In genomic region chr5:142427529-142427928, GRCh38 we compare ENCODE assay signal across 20 cellular contexts.
DNase-seq lines count a peak whose midpoint lies in the region; ATAC-seq, FAIRE-seq and TF ChIP-seq lines count a peak whose summit lies in the region.
"Had no signal": no experiment of that assay in that cellular context is flagged by ENCODE, and none has a peak within 500 bp of the region (broad histone marks: within the 10 kb centered on the region; RNA-seq: fewer than 3 reads in every experiment).

No MANE protein-coding gene starts in this region.

- TF ChIP-seq POLR2A in HepG2 (IDR thresholded peaks at IDR 0.05; ENCODE audit: insufficient read depth in 1 of 2, low read depth in 2 of 2, low read length in 2 of 2) (no peak), right lobe of liver (IDR thresholded peaks at IDR 0.05) (no peak)

- ATAC-seq in HepG2 (no peak), right lobe of liver (no peak), WTC11 (no peak)
- ATAC-seq: A549, PC-3 had no signal

- DNase-seq in HepG2 (ENCODE audit: low spot score) (no peak), right lobe of liver (no peak), WTC11 (ENCODE audit: low spot score) (no peak), immature natural killer cell (no peak), DMS114 treated with DMSO at 0.1 percent for 48 hours (lab: John Stamatoyannopoulos, UW; ENCODE audit: unreplicated experiment) (no peak), H7 (no peak)
- no peak for DNase-seq in activated naive CD4-positive, alpha-beta T cell treated with anti-CD3 and anti-CD28 coated beads for 36 hours
- DNase-seq: C1 segment of cervical spinal cord, DMS 273 treated with DMSO at 0.1 percent for 48 hours, GDM1, H9, IMR-90, NCI-H1417, NCI-H187, NCI-H226, PC-3, RPMI8226, SHP77 treated with DMSO at 0.1 percent for 48 hours had no signal

- H3K27ac ChIP-seq in HepG2 (ENCODE audit: extremely low read length, insufficient read depth, low read length) (no peak overlapping the region), right lobe of liver (no peak overlapping the region), subcutaneous abdominal adipose tissue (ENCODE audit: low read depth, low read length) (peak overlapping the region; percentile 85)
- H3K27ac ChIP-seq: A549 had no signal

- H2AFZ ChIP-seq in HepG2 (ENCODE audit: low read length): no peak overlapping the region

- FAIRE-seq in HepG2 (lab: Jason Lieb, UNC): no peak
- FAIRE-seq: A549 had no signal

- H3K36me3 ChIP-seq in HepG2 (replicated peaks in 1 of 2; ENCODE audit: control insufficient read depth in 1 of 2, insufficient read depth in 2 of 2, low read length in 2 of 2) (peaks cover 0 to 2% of the 10 kb centered on the region in 2 experiments; a peak in 4 of 5 replicates), right lobe of liver (no peaks in the 10 kb centered on the region), subcutaneous abdominal adipose tissue (ENCODE audit: control insufficient read depth in 5 of 5, insufficient read depth in 5 of 5, low read length in 5 of 5) (no peaks in the 10 kb centered on the region), H7 (replicated peaks; ENCODE audit: control insufficient read depth, insufficient read depth, low read length) (no peaks in the 10 kb centered on the region)

- H3K27me3 Mint-ChIP-seq in WTC11 (ENCODE audit: low read depth): peaks cover 3% of the 10 kb centered on the region; the same call in 1 of the 2 replicates
- peaks cover 2 to 4% (median 2%) of the 10 kb centered on the region in 3 donors for H3K27me3 Mint-ChIP-seq in immature natural killer cell (ENCODE audit: low read depth in 3 of 3)
- no peaks in the 10 kb centered on the region for H3K27me3 Mint-ChIP-seq in activated naive CD4-positive, alpha-beta T cell treated with anti-CD3 and anti-CD28 coated beads for 36 hours (ENCODE audit: low read depth)

- no peaks in the 10 kb centered on the region for H3K27me3 ChIP-seq in HepG2 (ENCODE audit: control insufficient read depth in 1 of 2, insufficient read depth in 2 of 2, low read length in 2 of 2)
- H3K27me3 ChIP-seq in right lobe of liver: no peaks in the 10 kb centered on the region
- no peaks in the 10 kb centered on the region for H3K27me3 ChIP-seq in subcutaneous abdominal adipose tissue (ENCODE audit: control insufficient read depth in 5 of 5, insufficient read depth in 4 of 5, low read length in 5 of 5)
- H3K27me3 ChIP-seq in H7 (ENCODE audit: control insufficient read depth, insufficient read depth, low read length): no peaks in the 10 kb centered on the region

- CTCF ChIA-PET in HepG2 (lab: Yijun Ruan, JAX; ENCODE audit: low intra/inter-chr PET ratio, low total read pairs) (no interaction called here), WTC11 (lab: Charles Lee) (interaction anchor here (0.6 to 1.4 kb wide), 3 partner anchors 37 to 110 kb away, joined by 3 to 4 read pairs (median 4); no protein-coding TSS in a partner anchor)
- CTCF ChIA-PET in activated naive CD4-positive, alpha-beta T cell treated with anti-CD3 and anti-CD28 coated beads for 36 hours (lab: Charles Lee): no interaction called here

- H3K9me3 Mint-ChIP-seq in WTC11: no peaks in the 10 kb centered on the region
- H3K9me3 Mint-ChIP-seq in immature natural killer cell: peaks cover 0 to 5% (median 0%) of the 10 kb centered on the region in 6 donors
- H3K9me3 Mint-ChIP-seq in activated naive CD4-positive, alpha-beta T cell treated with anti-CD3 and anti-CD28 coated beads for 36 hours: peaks cover 6% of the 10 kb centered on the region
- H3K9me3 Mint-ChIP-seq: H9 had no signal

- TF ChIP-seq CTCF in HepG2 (CRISPR knock-in tag; IDR thresholded peaks at IDR 0.05) (no peak), right lobe of liver (IDR thresholded peaks at IDR 0.05) (no peak), WTC11 (IDR thresholded peaks at IDR 0.05) (no peak)

- BruUV-seq in HepG2 (replicated peaks; lab: Mats Ljungman, UMichigan): no TSS peak

- H3K36me3 Mint-ChIP-seq in WTC11: no peaks in the 10 kb centered on the region
- H3K36me3 Mint-ChIP-seq in immature natural killer cell: peaks cover 0 to 8% (median 3%) of the 10 kb centered on the region in 3 donors
- H3K36me3 Mint-ChIP-seq in activated naive CD4-positive, alpha-beta T cell treated with anti-CD3 and anti-CD28 coated beads for 36 hours (ENCODE audit: low read depth): no peaks in the 10 kb centered on the region

- in situ Hi-C loops in HepG2 (cut with HindIII; ENCODE audit: extremely low pct_ligation_motif_present, low pct_unique_long_range_greater_than_20kb): no loop called here

- H3K4me1 ChIP-seq in HepG2 (ENCODE audit: insufficient read depth, low read length) (peaks cover 5% of the 10 kb centered on the region), right lobe of liver (no peaks in the 10 kb centered on the region), subcutaneous abdominal adipose tissue (ENCODE audit: control insufficient read depth in 5 of 5, insufficient read depth in 5 of 5, low read length in 5 of 5) (peaks cover 14 to 46% (median 27%) of the 10 kb centered on the region in 5 donors)

- H3K9me3 ChIP-seq in HepG2 (ENCODE audit: low read length) (no peaks in the 10 kb centered on the region), right lobe of liver (no peaks in the 10 kb centered on the region), subcutaneous abdominal adipose tissue (ENCODE audit: control insufficient read depth in 5 of 5, low read length in 5 of 5) (no peaks in the 10 kb centered on the region)
- H3K9me3 ChIP-seq: A549 had no signal

- TF ChIP-seq EP300 in HepG2 (IDR thresholded peaks at IDR 0.05; ENCODE audit: low read depth in 2 of 2, low read length in 2 of 2) (no peak), HepG2 (CRISPR knock-in tag; IDR thresholded peaks at IDR 0.05; ENCODE audit: borderline replicate concordance) (no peak)

- H3K4me3 Mint-ChIP-seq in WTC11: no peak overlapping the region
- H3K4me3 Mint-ChIP-seq in immature natural killer cell: peak overlapping the region in 2 of 5 donors; percentile 5 to 30
- H3K4me3 Mint-ChIP-seq in activated naive CD4-positive, alpha-beta T cell treated with anti-CD3 and anti-CD28 coated beads for 36 hours: no peak overlapping the region

- no peak overlapping the region for H3K4me2 ChIP-seq in HepG2 (ENCODE audit: low read depth, low read length)
- H3K4me2 ChIP-seq: A549 had no signal

- H3K4me1 Mint-ChIP-seq in WTC11: peaks cover 42% of the 10 kb centered on the region
- peaks cover 52 to 56% of the 10 kb centered on the region in 2 donors for H3K4me1 Mint-ChIP-seq in immature natural killer cell
- peaks cover 21% of the 10 kb centered on the region for H3K4me1 Mint-ChIP-seq in activated naive CD4-positive, alpha-beta T cell treated with anti-CD3 and anti-CD28 coated beads for 36 hours (ENCODE audit: low read depth)

- H3K27ac Mint-ChIP-seq in WTC11 (0 out of 2 replicates have a peak overlapping the region, but pooled peaks have one; percentile 57), immature natural killer cell (peak overlapping the region in 4 of 6 donors; percentile 5 to 86 (median 44))
- H3K27ac Mint-ChIP-seq in activated naive CD4-positive, alpha-beta T cell treated with anti-CD3 and anti-CD28 coated beads for 36 hours: no peak overlapping the region

- H3K4me3 ChIP-seq in HepG2 (replicated peaks in 1 of 3; ENCODE audit: insufficient read depth in 1 of 3, low read depth in 2 of 3, low read length in 3 of 3) (no peak overlapping the region), right lobe of liver (no peak overlapping the region), subcutaneous abdominal adipose tissue (ENCODE audit: low read depth in 1 of 5, low read length in 5 of 5) (no peak overlapping the region), H7 (ENCODE audit: insufficient read depth, low read depth, low read length) (no peak overlapping the region)
- H3K4me3 ChIP-seq: A549 had no signal

- H4K20me1 ChIP-seq in HepG2 (ENCODE audit: insufficient read depth, low read length): no peaks in the 10 kb centered on the region

- H3K9ac ChIP-seq in HepG2 (ENCODE audit: insufficient read depth, low read depth, low read length) (no peak overlapping the region), subcutaneous abdominal adipose tissue (ENCODE audit: low read length in 5 of 5) (no peak overlapping the region)

- intact Hi-C loops in HepG2 (cut with micrococcal nuclease; ENCODE audit: unreplicated experiment): loop anchor here (10.0 kb wide), 1 partner anchor 273 kb away; no protein-coding TSS in a partner anchor
- intact Hi-C loops in right lobe of liver (cut with DNase I): no loop called here
- intact Hi-C loops in activated naive CD4-positive, alpha-beta T cell treated with anti-CD3 and anti-CD28 coated beads for 36 hours (cut with micrococcal nuclease): no loop called here

- POLR2A ChIA-PET in HepG2 (lab: Yijun Ruan, JAX) (no interaction called here), WTC11 (lab: Charles Lee) (interaction anchor here (0.6 kb wide), 1 partner anchor 12 kb away, joined by 3 read pairs; no protein-coding TSS in a partner anchor)

- 94% methylated on average over 6 of the region's 6 CpGs for whole genome bisulfite sequencing in HepG2 (ENCODE audit: low lambda C conversion rate)
- 88% methylated on average over 6 of the region's 6 CpGs for WGBS in right lobe of liver (ENCODE audit: insufficient coverage, low coverage, low lambda C conversion rate, missing lambda C conversion rate)

- TF ChIP-seq RAD21 in HepG2 (CRISPR knock-in tag; IDR thresholded peaks at IDR 0.05): no peak

- H3K79me2 ChIP-seq in HepG2 (ENCODE audit: insufficient read depth, low read length): no peaks in the 10 kb centered on the region

TF ChIP-seq in HepG2, 621 proteins besides CTCF, POLR2A, EP300 and RAD21 (continues in another document):
- no peak for TF ChIP-seq CREM (IDR thresholded peaks at IDR 0.05)
- TF ChIP-seq CREM (CRISPR knock-in tag; IDR thresholded peaks at IDR 0.05): no peak
- no peak for TF ChIP-seq FOXP1 (IDR thresholded peaks at IDR 0.05)
- TF ChIP-seq FOXP1 (CRISPR knock-in tag; IDR thresholded peaks at IDR 0.05): peak; percentile 28; the same call in 1 of the 2 replicates
- TF ChIP-seq STAG1 (CRISPR knock-in tag; IDR thresholded peaks at IDR 0.05): no peak

TF ChIP-seq in WTC11, 78 proteins besides CTCF, POLR2A, EP300 and RAD21:
- TF ChIP-seq SMAD4 (CRISPR knock-in tag; IDR thresholded peaks at IDR 0.05) (no peak), ZNF423 (CRISPR knock-in tag; IDR thresholded peaks at IDR 0.05) (no peak), NFE2L1 (CRISPR knock-in tag; IDR thresholded peaks at IDR 0.05) (no peak)
